ENCODE assay signal across 11 cellular contexts in the genomic region with DNA sequence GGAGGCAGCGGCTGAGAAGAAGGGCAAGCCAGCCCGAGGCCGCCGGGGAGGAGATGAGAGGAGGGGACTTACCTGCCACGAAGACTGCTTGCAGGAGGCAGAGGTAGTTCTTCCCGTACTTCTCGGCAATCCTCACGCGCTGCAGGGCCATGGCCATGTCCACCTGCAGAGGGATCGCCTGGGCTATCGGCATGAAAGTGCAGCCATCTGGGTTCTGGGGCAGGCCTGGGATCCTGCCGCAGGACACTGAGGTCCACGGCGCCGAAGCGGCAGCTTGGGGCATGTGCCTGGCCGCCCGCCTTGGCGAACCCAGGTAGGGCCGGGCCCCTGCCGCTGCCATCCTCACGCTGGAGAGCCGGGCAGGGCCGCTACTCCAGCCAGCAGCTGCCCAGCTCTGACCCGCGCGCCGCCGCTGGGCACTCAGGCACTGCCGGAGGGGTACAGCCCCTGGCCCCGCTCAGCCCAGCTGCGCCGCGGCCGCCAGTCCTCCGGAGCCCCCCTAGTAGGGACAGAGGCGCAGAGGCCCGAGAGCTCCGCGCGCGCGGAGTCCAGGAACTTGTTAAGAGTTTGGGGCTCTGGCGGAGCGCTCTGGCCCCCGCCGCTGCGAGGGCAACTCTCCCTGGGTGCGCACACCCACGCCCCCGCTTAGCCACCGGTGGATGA. TPM values are rescaled to one million over a fixed set of nuclear protein-coding genes. Genes with fewer than 3 reads are reported as not detected.
DNase-seq lines count a peak whose midpoint lies in the region; ATAC-seq and TF ChIP-seq lines count a peak whose summit lies in the region.
"Had no signal": no experiment of that assay in that cellular context is flagged by ENCODE, and none has a peak within 500 bp of the region (broad histone marks: within the 10 kb centered on the region; RNA-seq: fewer than 3 reads in every experiment).

No MANE protein-coding gene starts in this region.

- TF ChIP-seq CTCF in breast epithelium (IDR thresholded peaks at IDR 0.05) (no peak), tibial artery (IDR thresholded peaks at IDR 0.05) (no peak)

- H3K27me3 ChIP-seq in breast epithelium (peaks cover 0 to 36% of the 10 kb centered on the region in 2 donors), tibial artery (no peaks in the 10 kb centered on the region)
- H3K27me3 ChIP-seq: SJSA1 had no signal

- H3K4me1 ChIP-seq in breast epithelium, result no peaks in the 10 kb centered on the region
- peaks cover 0 to 12% (median 0%) of the 10 kb centered on the region in 4 donors for H3K4me1 ChIP-seq in tibial artery
- H3K4me1 ChIP-seq: SJSA1 had no signal

- intact Hi-C loops in activated CD4-positive, alpha-beta T cell treated with anti-CD3 and anti-CD28 coated beads, Interleukin-2, amount 10 ng/mL, durations not matched to agents 24 days and 14 days (cut with micrococcal nuclease), result no loop called here
- intact Hi-C loops in breast epithelium (cut with DNase I; ENCODE audit: low total_unique reads) (no loop called here), tibial artery (cut with DNase I; ENCODE audit: low total_unique reads) (no loop called here)

- no peak overlapping the region for H3K27ac Mint-ChIP-seq in activated CD4-positive, alpha-beta T cell treated with anti-CD3 and anti-CD28 coated beads, Interleukin-2, amount 10 ng/mL, durations not matched to agents 24 days and 14 days
- H3K27ac Mint-ChIP-seq: CD4-positive, CD25-positive, alpha-beta regulatory T cell had no signal

- H3K27ac ChIP-seq in breast epithelium (no peak overlapping the region), tibial artery (no peak overlapping the region)
- H3K27ac ChIP-seq: SJSA1 had no signal

- peak; percentile 67 for ATAC-seq in left lobe of liver
- no peak for ATAC-seq in GM19351 (IDR thresholded peaks at IDR 0.05; ENCODE audit: unreplicated experiment)

- H3K9me3 ChIP-seq in breast epithelium (no peaks in the 10 kb centered on the region), tibial artery (no peaks in the 10 kb centered on the region)
- H3K9me3 ChIP-seq: SJSA1 had no signal

- no peaks in the 10 kb centered on the region for H3K4me1 Mint-ChIP-seq in activated CD4-positive, alpha-beta T cell treated with anti-CD3 and anti-CD28 coated beads, Interleukin-2, amount 10 ng/mL, durations not matched to agents 24 days and 14 days

- H3K36me3 Mint-ChIP-seq in activated CD4-positive, alpha-beta T cell treated with anti-CD3 and anti-CD28 coated beads, Interleukin-2, amount 10 ng/mL, durations not matched to agents 24 days and 14 days (ENCODE audit: low read depth), result no peaks in the 10 kb centered on the region
- H3K36me3 Mint-ChIP-seq: CD4-positive, CD25-positive, alpha-beta regulatory T cell had no signal

- H3K4me3 ChIP-seq in breast epithelium (peak overlapping the region; percentile 32 to 58 (median 37)), tibial artery (peak overlapping the region; percentile 39 to 53)
- H3K4me3 ChIP-seq: SJSA1 had no signal

- no peaks in the 10 kb centered on the region for H3K9me3 Mint-ChIP-seq in activated CD4-positive, alpha-beta T cell treated with anti-CD3 and anti-CD28 coated beads, Interleukin-2, amount 10 ng/mL, durations not matched to agents 24 days and 14 days
- H3K9me3 Mint-ChIP-seq: CD4-positive, CD25-positive, alpha-beta regulatory T cell had no signal

- no peak for TF ChIP-seq POLR2A in breast epithelium (IDR thresholded peaks at IDR 0.05)

- no peaks in the 10 kb centered on the region for H3K36me3 ChIP-seq in breast epithelium
- H3K36me3 ChIP-seq in tibial artery, result no peaks in the 10 kb centered on the region
- H3K36me3 ChIP-seq: SJSA1 had no signal

- peaks cover 31% of the 10 kb centered on the region for H3K27me3 Mint-ChIP-seq in activated CD4-positive, alpha-beta T cell treated with anti-CD3 and anti-CD28 coated beads, Interleukin-2, amount 10 ng/mL, durations not matched to agents 24 days and 14 days

- DNase-seq in activated CD4-positive, alpha-beta T cell treated with anti-CD3 and anti-CD28 coated beads, Interleukin-2, amount 10 ng/mL, durations not matched to agents 24 days and 14 days, result peak; percentile 40
- no peak for DNase-seq in activated CD4-positive, alpha-beta T cell treated with anti-CD3 and anti-CD28 coated beads for 1 hour
- DNase-seq in breast epithelium (ENCODE audit: low spot score in 2 of 2) (no peak), left lobe of liver (ENCODE audit: low spot score) (no peak), tibial artery (no peak), NCI-H1092 (lab: John Stamatoyannopoulos, UW) (no peak), SW 1271 (lab: John Stamatoyannopoulos, UW) (no peak)
- DNase-seq: CD4-positive, CD25-positive, alpha-beta regulatory T cell; cortex of kidney had no signal

- peak overlapping the region; percentile 63 for H3K4me3 Mint-ChIP-seq in activated CD4-positive, alpha-beta T cell treated with anti-CD3 and anti-CD28 coated beads, Interleukin-2, amount 10 ng/mL, durations not matched to agents 24 days and 14 days
- H3K4me3 Mint-ChIP-seq: CD4-positive, CD25-positive, alpha-beta regulatory T cell had no signal

RNA-seq across cellular contexts. Expression of gene MCF2, which starts 16.0 kb away (rescaled TPM):
- total RNA-seq in activated CD4-positive, alpha-beta T cell treated with anti-CD3 and anti-CD28 coated beads, Interleukin-2, amount 10 ng/mL, durations not matched to agents 24 days and 14 days, result 0.40 and 0.43 TPM in 2 replicates
- total RNA-seq in breast epithelium, result under 1 TPM in 1 of 3 donors, not detected in 2; 0.16 TPM
- total RNA-seq in left lobe of liver, result 0.20 TPM
